In genomic region chr6:113632220-113632864, GRCh38 we compare ENCODE assay signal across 7 cellular contexts.
DNase-seq lines count a peak whose midpoint lies in the region; ATAC-seq and TF ChIP-seq lines count a peak whose summit lies in the region.

No MANE protein-coding gene starts in this region.

- peak; percentile 24 for ATAC-seq in GM18519 (IDR thresholded peaks at IDR 0.05; ENCODE audit: low FRiP score, unreplicated experiment)
- peak; percentile 32 for ATAC-seq in HG02588 (IDR thresholded peaks at IDR 0.05; ENCODE audit: unreplicated experiment)
- ATAC-seq in right lobe of liver = peak; percentile 66 to 84 (median 70)

- DNase-seq in NCI-H226 (peak; percentile 81), astrocyte of the hippocampus (ENCODE audit: low read depth, low spot score) (peak; percentile 87), right lobe of liver (peak in 1 of 3 donors; percentile 58), D341Med (ENCODE audit: low spot score) (no peak)
- DNase-seq in stimulated activated CD8-positive, alpha-beta memory T cell treated with anti-CD3 and anti-CD28 coated beads, Interleukin-4, amount 100 ng/mL, for 24 hours (ENCODE audit: low read depth) = peak; percentile 11

- no peaks in the 10 kb centered on the region for H3K9me3 ChIP-seq in right lobe of liver

- no peaks in the 10 kb centered on the region for H3K36me3 ChIP-seq in right lobe of liver

- TF ChIP-seq POLR2A in right lobe of liver (IDR thresholded peaks at IDR 0.05) = peak; percentile 24

- no peak for TF ChIP-seq CTCF in right lobe of liver (IDR thresholded peaks at IDR 0.05)

- H3K27me3 ChIP-seq in right lobe of liver = no peaks in the 10 kb centered on the region

- no peak overlapping the region for H3K4me3 ChIP-seq in right lobe of liver

- WGBS in right lobe of liver (ENCODE audit: insufficient coverage, low coverage, low lambda C conversion rate, missing lambda C conversion rate) = 8% methylated on average over 8 of the region's 8 CpGs

- H3K27ac ChIP-seq in right lobe of liver = peak overlapping the region in 2 of 3 donors; percentile 47 to 79

- intact Hi-C loops in right lobe of liver (cut with DNase I) = no loop called here

- H3K4me1 ChIP-seq in right lobe of liver = peaks cover 0 to 24% (median 0%) of the 10 kb centered on the region in 4 donors
